Comparison of ENCODE assay signal across 9 cellular contexts in genomic region chr16:30445149-30445407, GRCh38. TPM values are rescaled to one million over a fixed set of nuclear protein-coding genes. Genes with fewer than 3 reads are reported as not detected.
DNase-seq lines count a peak whose midpoint lies in the region; ATAC-seq and TF ChIP-seq lines count a peak whose summit lies in the region.
"Had no signal": no experiment of that assay in that cellular context is flagged by ENCODE, and none has a peak within 500 bp of the region (broad histone marks: within the 10 kb centered on the region; RNA-seq: fewer than 3 reads in every experiment).

No MANE protein-coding gene starts in this region.

- CTCF ChIA-PET in activated naive CD4-positive, alpha-beta T cell treated with anti-CD3 and anti-CD28 coated beads for 36 hours (lab: Charles Lee), result interaction anchor here (0.6 to 4.4 kb wide), 5 partner anchors 11 to 184 kb away, joined by 3 to 23 read pairs (median 4); partner anchors contain the start of gene DCTPP1
- CTCF ChIA-PET in HEK293T (lab: Yijun Ruan, JAX), result interaction anchor here (0.6 to 1.3 kb wide), 2 partner anchors 15 to 153 kb away, joined by 4 to 6 read pairs; partner anchors contain the start of gene DCTPP1

- POLR2A ChIA-PET in HEK293T (lab: Yijun Ruan, JAX), result interaction anchor here (0.9 to 6.9 kb wide), 24 partner anchors 8 to 189 kb away, joined by 3 to 50 read pairs (median 5); partner anchors contain the start of genes DCTPP1, ZNF689, ZNF747 and ZNF764

- peaks cover 0 to 13% of the 10 kb centered on the region in 2 donors for H3K36me3 ChIP-seq in left lung
- peaks cover 0 to 12% (median 0%) of the 10 kb centered on the region in 4 donors for H3K36me3 ChIP-seq in transverse colon

- peaks cover 12% of the 10 kb centered on the region for H3K9me3 Mint-ChIP-seq in activated naive CD4-positive, alpha-beta T cell treated with anti-CD3 and anti-CD28 coated beads for 36 hours
- peaks cover 3 to 8% of the 10 kb centered on the region in 2 donors for H3K9me3 Mint-ChIP-seq in activated naive CD4-positive, alpha-beta T cell treated with anti-CD3 and anti-CD28 coated beads, Interleukin-2, amount 50 U/mL, for 72 hours
- H3K9me3 Mint-ChIP-seq in activated T-helper 17 cell treated with anti-CD3 and anti-CD28 coated beads, Interleukin-2, amount 50 U/mL, for 72 hours, result peaks cover 3% of the 10 kb centered on the region

- intact Hi-C loops in activated naive CD4-positive, alpha-beta T cell treated with anti-CD3 and anti-CD28 coated beads for 36 hours (cut with micrococcal nuclease), result loop anchor here (1.0 kb wide), 6 partner anchors 15 to 380 kb away; partner anchors contain the start of genes ALDOA and DCTPP1
- intact Hi-C loops in left lung (cut with DNase I) (no loop called here), transverse colon (cut with DNase I; ENCODE audit: low total_unique reads) (loop anchor here (10.0 kb wide), 1 partner anchor 80 kb away; the partner anchor contains the start of gene ZNF768)

- TF ChIP-seq EP300 in transverse colon (IDR thresholded peaks at IDR 0.05; ENCODE audit: low read depth), result no peak

- TF ChIP-seq CTCF in left lung (IDR thresholded peaks at IDR 0.05), result no peak
- no peak for TF ChIP-seq CTCF in transverse colon (IDR thresholded peaks at IDR 0.05)

- TF ChIP-seq POLR2A in transverse colon (IDR thresholded peaks at IDR 0.05), result no peak

- H3K9me3 ChIP-seq in left lung, result no peaks in the 10 kb centered on the region
- no peaks in the 10 kb centered on the region for H3K9me3 ChIP-seq in transverse colon

- no peak for ATAC-seq in activated naive CD4-positive, alpha-beta T cell treated with anti-CD3 and anti-CD28 coated beads, Interleukin-2, amount 50 U/mL, for 72 hours
- ATAC-seq in activated T-helper 17 cell treated with anti-CD3 and anti-CD28 coated beads, Interleukin-2, amount 50 U/mL, for 72 hours (replicated peaks), result no peak
- ATAC-seq in left lung, result no peak
- no peak for ATAC-seq in GM21526 (IDR thresholded peaks at IDR 0.05; ENCODE audit: low FRiP score, unreplicated experiment)
- no peak for ATAC-seq in HG03045 (IDR thresholded peaks at IDR 0.05; ENCODE audit: unreplicated experiment)

- 23% methylated on average over 7 of the region's 11 CpGs; no CpG with 5 or more reads in 1 of the 2 donors for WGBS in transverse colon (ENCODE audit: low coverage in 1 of 2), 2 donors

- H3K27me3 Mint-ChIP-seq in activated naive CD4-positive, alpha-beta T cell treated with anti-CD3 and anti-CD28 coated beads for 36 hours (ENCODE audit: low read depth), result no peaks in the 10 kb centered on the region
- H3K27me3 Mint-ChIP-seq in activated T-helper 17 cell treated with anti-CD3 and anti-CD28 coated beads, Interleukin-2, amount 50 U/mL, for 72 hours, result no peaks in the 10 kb centered on the region

- H3K36me3 Mint-ChIP-seq in activated naive CD4-positive, alpha-beta T cell treated with anti-CD3 and anti-CD28 coated beads for 36 hours (ENCODE audit: low read depth), result peaks cover 31% of the 10 kb centered on the region
- H3K36me3 Mint-ChIP-seq in activated naive CD4-positive, alpha-beta T cell treated with anti-CD3 and anti-CD28 coated beads, Interleukin-2, amount 50 U/mL, for 72 hours, result peaks cover 29 to 32% of the 10 kb centered on the region in 2 donors
- H3K36me3 Mint-ChIP-seq in activated T-helper 17 cell treated with anti-CD3 and anti-CD28 coated beads, Interleukin-2, amount 50 U/mL, for 72 hours (ENCODE audit: low read depth), result peaks cover 31% of the 10 kb centered on the region

- no peak for DNase-seq in activated naive CD4-positive, alpha-beta T cell treated with anti-CD3 and anti-CD28 coated beads for 36 hours
- no peak for DNase-seq in activated naive CD4-positive, alpha-beta T cell treated with anti-CD3 and anti-CD28 coated beads, Interleukin-2, amount 50 U/mL, for 72 hours (ENCODE audit: low spot score in 2 of 2)
- DNase-seq in left lung, result no peak
- DNase-seq in transverse colon, result no peak
- no peak for DNase-seq in HEK293T (ENCODE audit: extremely low spot score)

- H3K27ac ChIP-seq in left lung, result peak overlapping the region; percentile 93 to 98
- peak overlapping the region; percentile 93 to 99 (median 96) for H3K27ac ChIP-seq in transverse colon

- peak overlapping the region; percentile 63 for H3K27ac Mint-ChIP-seq in activated naive CD4-positive, alpha-beta T cell treated with anti-CD3 and anti-CD28 coated beads for 36 hours
- H3K27ac Mint-ChIP-seq in activated naive CD4-positive, alpha-beta T cell treated with anti-CD3 and anti-CD28 coated beads, Interleukin-2, amount 50 U/mL, for 72 hours, result peak overlapping the region in 1 of 2 donors; percentile 92
- peak overlapping the region; percentile 63 for H3K27ac Mint-ChIP-seq in activated T-helper 17 cell treated with anti-CD3 and anti-CD28 coated beads, Interleukin-2, amount 50 U/mL, for 72 hours

- H3K4me1 Mint-ChIP-seq in activated naive CD4-positive, alpha-beta T cell treated with anti-CD3 and anti-CD28 coated beads for 36 hours (ENCODE audit: low read depth), result peaks cover 36% of the 10 kb centered on the region
- H3K4me1 Mint-ChIP-seq in activated T-helper 17 cell treated with anti-CD3 and anti-CD28 coated beads, Interleukin-2, amount 50 U/mL, for 72 hours, result peaks cover 22% of the 10 kb centered on the region

- H3K4me3 ChIP-seq in left lung, result peak overlapping the region; percentile 77 to 84
- peak overlapping the region; percentile 70 to 99 (median 76) for H3K4me3 ChIP-seq in transverse colon

- H3K4me3 Mint-ChIP-seq in activated naive CD4-positive, alpha-beta T cell treated with anti-CD3 and anti-CD28 coated beads for 36 hours, result peak overlapping the region; percentile 87
- H3K4me3 Mint-ChIP-seq in activated T-helper 17 cell treated with anti-CD3 and anti-CD28 coated beads, Interleukin-2, amount 50 U/mL, for 72 hours, result peak overlapping the region; percentile 91

- H3K27me3 ChIP-seq in left lung (no peaks in the 10 kb centered on the region), transverse colon (no peaks in the 10 kb centered on the region)

- H3K4me1 ChIP-seq in left lung (peaks cover 7 to 36% of the 10 kb centered on the region in 2 donors), transverse colon (peaks cover 11 to 49% (median 32%) of the 10 kb centered on the region in 4 donors)

- in situ Hi-C loops in transverse colon (cut with MboI; ENCODE audit: low pct_ligation_motif_present in 1 of 4, low pct_unique_long_range_greater_than_20kb in 1 of 4, low sequenced_read_pairs in 3 of 4), result loop anchor here in 3 of 4 donors (10.0 to 25.0 kb wide), 3 partner anchors 80 to 160 kb away; partner anchors contain the start of genes ZNF688 (in 1 of the 3), ZNF764 (in 1 of the 3) and ZNF768 (in 1 of the 3)

TF ChIP-seq in HEK293T, 16 proteins besides CTCF, POLR2A, EP300 and RAD21:
- TF ChIP-seq FOXM1 (IDR thresholded peaks at IDR 0.05; ENCODE audit: borderline replicate concordance) (no peak), HDGF (IDR thresholded peaks at IDR 0.05; ENCODE audit: borderline replicate concordance) (no peak), CTBP1 (IDR thresholded peaks at IDR 0.05; ENCODE audit: borderline replicate concordance) (no peak), TARDBP (IDR thresholded peaks at IDR 0.05) (no peak), PKNOX1 (IDR thresholded peaks at IDR 0.05) (no peak), NFRKB (IDR thresholded peaks at IDR 0.05) (no peak), BHLHE40 (IDR thresholded peaks at IDR 0.05; ENCODE audit: borderline replicate concordance) (no peak)
TF ChIP-seq in HEK293T: peak in this region for 0.

RNA-seq across cellular contexts. Expression of gene SEPHS2, which starts 0.6 kb away (rescaled TPM):
- 10 to 100 TPM; 37.8 to 39.2 TPM for total RNA-seq in activated naive CD4-positive, alpha-beta T cell treated with anti-CD3 and anti-CD28 coated beads for 36 hours
- total RNA-seq in activated naive CD4-positive, alpha-beta T cell treated with anti-CD3 and anti-CD28 coated beads, Interleukin-2, amount 50 U/mL, for 72 hours, result 10 to 100 TPM; 54.8 to 62.7 TPM
- total RNA-seq in activated T-helper 17 cell treated with anti-CD3 and anti-CD28 coated beads, Interleukin-2, amount 50 U/mL, for 72 hours, result 10 to 100 TPM; 48.9 to 79.1 TPM
- total RNA-seq in left lung, result 10 to 100 TPM; 50.3 to 64.0 TPM
- 100 to 1,000 TPM in 3 of 4 donors, 10 to 100 TPM in 1; 86.7 to 218 (median 151) TPM for total RNA-seq in transverse colon

RNA-seq across cellular contexts. Expression of gene DCTPP1, which starts 15.2 kb away (rescaled TPM):
- total RNA-seq in activated naive CD4-positive, alpha-beta T cell treated with anti-CD3 and anti-CD28 coated beads for 36 hours, result 10 to 100 TPM; 69.9 to 73.0 TPM
- 100 to 1,000 TPM in 1 of 2 donors, 10 to 100 TPM in 1; 53.1 to 113 TPM for total RNA-seq in activated naive CD4-positive, alpha-beta T cell treated with anti-CD3 and anti-CD28 coated beads, Interleukin-2, amount 50 U/mL, for 72 hours
- 100 to 1,000 TPM in 1 of 2 donors, 10 to 100 TPM in 1; 60.9 to 173 TPM for total RNA-seq in activated T-helper 17 cell treated with anti-CD3 and anti-CD28 coated beads, Interleukin-2, amount 50 U/mL, for 72 hours
- total RNA-seq in left lung (10 to 100 TPM; 26.2 to 37.4 TPM), transverse colon (10 to 100 TPM; 35.2 to 74.1 (median 50.0) TPM)

RNA-seq across cellular contexts. Expression of gene ITGAL, which starts 27.5 kb away (rescaled TPM):
- 10 to 100 TPM; 83.8 to 89.0 TPM for total RNA-seq in activated naive CD4-positive, alpha-beta T cell treated with anti-CD3 and anti-CD28 coated beads for 36 hours
- total RNA-seq in activated naive CD4-positive, alpha-beta T cell treated with anti-CD3 and anti-CD28 coated beads, Interleukin-2, amount 50 U/mL, for 72 hours, result 100 to 1,000 TPM; 297 to 390 TPM
- total RNA-seq in activated T-helper 17 cell treated with anti-CD3 and anti-CD28 coated beads, Interleukin-2, amount 50 U/mL, for 72 hours, result 100 to 1,000 TPM; 319 to 344 TPM
- total RNA-seq in left lung (10 to 100 TPM; 19.9 to 60.2 TPM), transverse colon (10 to 100 TPM in 2 of 4 donors, 1 to 10 TPM in 2; 1.8 to 33.7 (median 6.7) TPM)
- total RNA-seq: dermis microvascular lymphatic vessel endothelial cell had no signal

RNA-seq across cellular contexts. Expression of gene ZNF771, which starts 37.7 kb away (rescaled TPM):
- 1 to 10 TPM; 3.4 to 4.7 TPM for total RNA-seq in activated naive CD4-positive, alpha-beta T cell treated with anti-CD3 and anti-CD28 coated beads for 36 hours
- total RNA-seq in activated naive CD4-positive, alpha-beta T cell treated with anti-CD3 and anti-CD28 coated beads, Interleukin-2, amount 50 U/mL, for 72 hours, result 1 to 10 TPM; 4.4 to 7.9 TPM
- 1 to 10 TPM; 5.1 to 5.2 TPM for total RNA-seq in activated T-helper 17 cell treated with anti-CD3 and anti-CD28 coated beads, Interleukin-2, amount 50 U/mL, for 72 hours
- total RNA-seq in left lung (1 to 10 TPM; 6.0 to 8.5 TPM), transverse colon (10 to 100 TPM in 3 of 4 donors, 1 to 10 TPM in 1; 7.4 to 28.1 (median 15.1) TPM)

RNA-seq across cellular contexts. Expression of gene ZNF48, which starts 49.9 kb away (rescaled TPM):
- 1 to 10 TPM; 5.3 to 6.0 TPM for total RNA-seq in activated naive CD4-positive, alpha-beta T cell treated with anti-CD3 and anti-CD28 coated beads for 36 hours
- total RNA-seq in activated naive CD4-positive, alpha-beta T cell treated with anti-CD3 and anti-CD28 coated beads, Interleukin-2, amount 50 U/mL, for 72 hours, result 10 to 100 TPM in 1 of 2 donors, 1 to 10 TPM in 1; 7.6 to 10.9 TPM
- total RNA-seq in activated T-helper 17 cell treated with anti-CD3 and anti-CD28 coated beads, Interleukin-2, amount 50 U/mL, for 72 hours, result 10 to 100 TPM; 10.2 to 10.5 TPM
- total RNA-seq in left lung (1 to 10 TPM; 7.0 TPM), transverse colon (10 to 100 TPM in 1 of 4 donors, 1 to 10 TPM in 2, not detected in 1; 5.8 to 10.5 (median 7.0) TPM)

Comparison
In these comparisons a context has a peak if more than half of its experiments do, and no peak if none do; other contexts are left out.
1. intact Hi-C loops: an anchor here in activated naive CD4-positive, alpha-beta T cell treated with anti-CD3 and anti-CD28 coated beads for 36 hours (1.0 kb wide) and transverse colon (10.0 kb wide); none called in left lung.